In the genomic region with DNA sequence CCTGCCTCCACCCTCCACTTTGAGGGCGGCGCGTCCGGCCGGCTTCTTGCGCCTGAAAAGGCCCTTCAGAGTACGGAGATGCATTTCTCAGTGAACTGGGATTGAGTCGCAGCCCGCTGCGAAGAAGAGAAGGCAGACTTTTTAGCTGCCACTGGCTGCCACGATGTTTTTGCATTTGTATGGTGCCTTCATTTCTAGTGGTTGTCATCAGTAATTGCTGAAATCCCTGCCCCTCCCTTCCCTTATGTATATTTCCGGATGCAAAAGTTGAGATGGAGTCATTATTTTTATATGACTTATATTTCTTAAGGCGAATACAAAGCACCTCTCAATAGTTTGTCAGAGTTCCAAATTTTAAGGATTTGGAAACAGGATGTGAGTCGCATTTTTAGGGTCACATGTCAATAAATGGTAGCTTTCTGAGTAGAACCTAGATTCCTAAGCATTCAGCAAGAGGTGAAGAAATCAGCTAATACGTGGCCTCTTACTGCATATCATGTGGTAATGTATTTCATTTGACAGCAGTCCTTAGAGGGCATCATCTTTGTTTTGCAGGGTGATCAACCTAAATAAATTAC, we compare ENCODE assay signal across 8 cellular contexts. TPM values are rescaled to one million over a fixed set of nuclear protein-coding genes. Genes with fewer than 3 reads are reported as not detected.
DNase-seq lines count a peak whose midpoint lies in the region; ATAC-seq, FAIRE-seq and TF ChIP-seq lines count a peak whose summit lies in the region.

No MANE protein-coding gene starts in this region.

- TF ChIP-seq RAD21 in H1 (IDR thresholded peaks at IDR 0.05 in 1 of 2, conservative IDR thresholded peaks at IDR 0.05 in 1 of 2; ENCODE audit: low read depth in 2 of 2, low read length in 2 of 2), result no peak

- no peak overlapping the region for H3K14ac ChIP-seq in H1 (ENCODE audit: insufficient read length)

- 12% methylated on average over 8 of the region's 15 CpGs; no CpG with 5 or more reads in 1 of the 2 experiments for WGBS in H1 (ENCODE audit: extremely low coverage in 1 of 2, insufficient coverage in 1 of 2, insufficient read length in 1 of 2, insufficient replicate concordance in 2 of 2, low coverage in 1 of 2, low lambda C conversion rate in 2 of 2, missing lambda C conversion rate in 1 of 2), 2 experiments

- H3K23ac ChIP-seq in H1 (ENCODE audit: insufficient read length), result no peak overlapping the region

- TF ChIP-seq CTCF in RWPE2 (IDR thresholded peaks at IDR 0.05; ENCODE audit: poor library complexity, severe bottlenecking), result no peak
- TF ChIP-seq CTCF in H1 (IDR thresholded peaks at IDR 0.05; ENCODE audit: control extremely low read depth in 1 of 3, insufficient read depth in 1 of 3, low read depth in 1 of 3, low read length in 3 of 3), result no peak

- H2AFZ ChIP-seq in H1 (ENCODE audit: low read length), result no peak overlapping the region
- peak overlapping the region; percentile 72 for H2AFZ ChIP-seq in neuron (ENCODE audit: low read depth, low read length)

- no peak overlapping the region for H3K56ac ChIP-seq in H1 (replicated peaks; ENCODE audit: insufficient read length, low read depth, low read length)

- H3K4me1 ChIP-seq in RWPE2 (ENCODE audit: insufficient read depth, poor library complexity, severe bottlenecking) (no peaks in the 10 kb centered on the region), H1 (replicated peaks in 1 of 4; ENCODE audit: control insufficient read depth in 3 of 4, insufficient read depth in 4 of 4, low read length in 3 of 4) (no peaks in the 10 kb centered on the region), neuron (ENCODE audit: insufficient read depth, low read length) (no peaks in the 10 kb centered on the region)

- no peak for TF ChIP-seq POLR2A in H1 (IDR thresholded peaks at IDR 0.05; ENCODE audit: control extremely low read depth in 1 of 2, low read depth in 2 of 2, low read length in 2 of 2)

- peaks cover 0 to 34% of the 10 kb centered on the region in 2 experiments; a peak in 2 of 4 replicates for H3K79me2 ChIP-seq in H1 (ENCODE audit: control insufficient read depth in 1 of 2, insufficient read depth in 2 of 2, low read length in 2 of 2)

- no peak overlapping the region for H2BK20ac ChIP-seq in H1 (ENCODE audit: low read length)

- H3K9me3 ChIP-seq in RWPE2 (ENCODE audit: severe bottlenecking) (no peaks in the 10 kb centered on the region), H1 (ENCODE audit: insufficient read depth in 2 of 2, low read depth in 1 of 2, low read length in 1 of 2) (no peaks in the 10 kb centered on the region), neuron (ENCODE audit: low read length) (no peaks in the 10 kb centered on the region)

- TF ChIP-seq EP300 in H1 (IDR thresholded peaks at IDR 0.05; ENCODE audit: borderline replicate concordance in 1 of 2, low read depth in 2 of 2, low read length in 2 of 2), result no peak

- no peak overlapping the region for H4K91ac ChIP-seq in H1 (replicated peaks; ENCODE audit: insufficient read length, low read length)

- no peak overlapping the region for H4K5ac ChIP-seq in H1 (ENCODE audit: insufficient read length, low read depth, low read length)

- no peak for FAIRE-seq in H1 (lab: Jason Lieb, UNC)

- H4K20me1 ChIP-seq in H1 (replicated peaks in 1 of 2; ENCODE audit: control insufficient read depth in 1 of 2, insufficient read depth in 2 of 2, low read length in 2 of 2), result peaks cover 2 to 3% of the 10 kb centered on the region in 2 experiments

- POLR2A ChIA-PET in H1 (lab: Charles Lee; ENCODE audit: partially characterized antibody), result no interaction called here

- H3K23me2 ChIP-seq in H1 (ENCODE audit: low read depth, low read length), result no peaks in the 10 kb centered on the region

- no peak overlapping the region for H4K8ac ChIP-seq in H1 (ENCODE audit: extremely low read depth, insufficient read depth, low read length)

- no peak overlapping the region for H2BK15ac ChIP-seq in H1 (ENCODE audit: low read length)

- no peak overlapping the region for H3K4ac ChIP-seq in H1 (replicated peaks; ENCODE audit: insufficient read length, low read depth, low read length)

- H3K9ac ChIP-seq in H1 (replicated peaks in 1 of 4; ENCODE audit: extremely low read depth in 1 of 4, low read depth in 3 of 4, low read length in 3 of 4), result peak overlapping the region in 3 of 4 experiments; percentile 13 to 71 (median 37); a peak in 5 of 7 replicates

- H3K27me3 ChIP-seq in RWPE2 (ENCODE audit: insufficient read depth, poor library complexity, severe bottlenecking), result no peaks in the 10 kb centered on the region
- H3K27me3 ChIP-seq in H1 (replicated peaks in 1 of 4; ENCODE audit: control insufficient read depth in 3 of 4, extremely low read depth in 1 of 4, insufficient read depth in 3 of 4, low read length in 3 of 4), result no peaks in the 10 kb centered on the region
- H3K27me3 ChIP-seq in neuron (ENCODE audit: insufficient read depth, low read length), result no peaks in the 10 kb centered on the region

- H3K18ac ChIP-seq in H1 (ENCODE audit: extremely low read depth, low read length), result no peak overlapping the region

- peak overlapping the region; percentile 39 to 72 for H3K4me2 ChIP-seq in H1 (ENCODE audit: insufficient read depth in 1 of 2, low read depth in 2 of 2, low read length in 2 of 2)

- H3K27ac ChIP-seq in RWPE2 (ENCODE audit: poor library complexity, severe bottlenecking) (peak overlapping the region; percentile 45), H1 (ENCODE audit: low read depth, low read length) (no peak overlapping the region)

- H3K4me3 ChIP-seq in RWPE2 (ENCODE audit: severe bottlenecking) (peak overlapping the region; percentile 82), H1 (ENCODE audit: extremely low read depth in 1 of 4, insufficient read depth in 2 of 4, low read depth in 3 of 4, low read length in 4 of 4) (peak overlapping the region; percentile 65 to 78 (median 71)), neuron (ENCODE audit: low read length) (peak overlapping the region; percentile 75)

- H2BK120ac ChIP-seq in H1 (replicated peaks; ENCODE audit: low read depth, low read length), result no peak overlapping the region

- H2BK5ac ChIP-seq in H1 (ENCODE audit: low read depth, low read length), result no peak overlapping the region

- ATAC-seq in RWPE2 (ENCODE audit: low read depth), result no peak
- ATAC-seq in HG02870 (IDR thresholded peaks at IDR 0.05; ENCODE audit: unreplicated experiment), result no peak
- no peak for ATAC-seq in HG03565 (IDR thresholded peaks at IDR 0.05; ENCODE audit: unreplicated experiment)

- CTCF ChIA-PET in H1 (lab: Charles Lee; ENCODE audit: partially characterized antibody), result no interaction called here

- H2BK12ac ChIP-seq in H1 (ENCODE audit: low read depth, low read length), result no peak overlapping the region

- no peaks in the 10 kb centered on the region for H3K36me3 ChIP-seq in RWPE2 (ENCODE audit: low read depth)
- H3K36me3 ChIP-seq in H1 (ENCODE audit: control insufficient read depth in 2 of 4, insufficient read depth in 4 of 4, low read length in 3 of 4), result no peaks in the 10 kb centered on the region
- H3K36me3 ChIP-seq in neuron (ENCODE audit: insufficient read depth, low read length), result no peaks in the 10 kb centered on the region

- no peaks in the 10 kb centered on the region for H3K79me1 ChIP-seq in H1 (ENCODE audit: low read depth, low read length)

- H2AK5ac ChIP-seq in H1 (ENCODE audit: low read depth, low read length), result no peak overlapping the region

- peak; percentile 43 for DNase-seq in NCI-H2227 (lab: John Stamatoyannopoulos, UW; ENCODE audit: unreplicated experiment)
- no peak for DNase-seq in NCI-H2227 treated with DMSO at 0.1 percent for 48 hours (lab: John Stamatoyannopoulos, UW)
- DNase-seq in RWPE2 (ENCODE audit: low spot score), result no peak
- DNase-seq in H1 (ENCODE audit: low read depth in 1 of 2, low spot score in 2 of 2), result no peak
- no peak for DNase-seq in hypothalamus (lab: John Stamatoyannopoulos, UW)

TF ChIP-seq in H1, 55 proteins besides CTCF, POLR2A, EP300 and RAD21:
- no peak for TF ChIP-seq BRCA1 (IDR thresholded peaks at IDR 0.05; ENCODE audit: low read depth, low read length)
- TF ChIP-seq FOSL1 (IDR thresholded peaks at IDR 0.05; ENCODE audit: insufficient read depth, low read depth, low read length), result no peak
- TF ChIP-seq RXRA (IDR thresholded peaks at IDR 0.05; ENCODE audit: insufficient read depth, low read depth, low read length), result no peak
- TF ChIP-seq CHD2 (IDR thresholded peaks at IDR 0.05; ENCODE audit: low read length), result no peak
- TF ChIP-seq YY1 (IDR thresholded peaks at IDR 0.05; ENCODE audit: low read depth, low read length), result no peak
- TF ChIP-seq SP4 (IDR thresholded peaks at IDR 0.05; ENCODE audit: low read length), result no peak

RNA-seq across cellular contexts. Expression of a gene that starts 0.7 kb away (rescaled TPM):
- total RNA-seq in H1 (2021; fragmentation: NEBNext Ultra II Directional; extraction: Animal tissue kit (Norgen Biotek cat#: 25700)), result 66.0 and 71.7 TPM in 2 replicates
- 35.1 and 86.2 TPM in 2 replicates for polyA plus RNA-seq in H1 (2011; rRNA removed)
- polyA plus RNA-seq in H1 (2011; cell fraction: cytosol; rRNA removed), result 54.2 TPM
- 39.5 TPM for polyA plus RNA-seq in H1 (2011; cell fraction: nucleus; rRNA removed)
- polyA plus RNA-seq in H1 (2012, experiment 1 of 2), result 110 to 121 TPM (median 110 TPM) in 4 replicates
- polyA plus RNA-seq in H1 (2012, experiment 2 of 2), result 10.4 TPM
- 86.4 TPM for polyA plus RNA-seq in H1 (2013, experiment 1 of 2)
- polyA plus RNA-seq in H1 (2013, experiment 2 of 2), result 91.1 TPM
- 83.6 and 119 TPM in 2 replicates for polyA minus RNA-seq in H1 (2011; rRNA and poly(A)+ RNA removed)
- 42.6 TPM for polyA minus RNA-seq in H1 (2011; cell fraction: cytosol; rRNA and poly(A)+ RNA removed)
- polyA minus RNA-seq in H1 (2011; cell fraction: nucleus; rRNA and poly(A)+ RNA removed), result 43.4 TPM

RNA-seq across cellular contexts. Expression of a gene that starts 41.8 kb away (rescaled TPM):
- not detected in 2 replicates for total RNA-seq in H1 (2021; fragmentation: NEBNext Ultra II Directional; extraction: Animal tissue kit (Norgen Biotek cat#: 25700))
- polyA plus RNA-seq in H1 (2011; rRNA removed), result not detected in 2 replicates
- not detected for polyA plus RNA-seq in H1 (2011; cell fraction: cytosol; rRNA removed)
- not detected for polyA plus RNA-seq in H1 (2011; cell fraction: nucleus; rRNA removed)
- polyA plus RNA-seq in H1 (2012, experiment 1 of 2), result not detected in 4 replicates
- not detected for polyA plus RNA-seq in H1 (2012, experiment 2 of 2)
- polyA plus RNA-seq in H1 (2013, experiment 1 of 2), result not detected
- polyA plus RNA-seq in H1 (2013, experiment 2 of 2), result not detected
- polyA minus RNA-seq in H1 (2011; rRNA and poly(A)+ RNA removed), result not detected in 2 replicates
- not detected for polyA minus RNA-seq in H1 (2011; cell fraction: cytosol; rRNA and poly(A)+ RNA removed)
- polyA minus RNA-seq in H1 (2011; cell fraction: nucleus; rRNA and poly(A)+ RNA removed), result not detected
